In genomic region chr20:13784893-13785715, GRCh38 we compare ENCODE assay signal across 1 cellular context.
TF ChIP-seq lines count a peak whose summit lies in the region.

Gene ESF1, minus strand, starts transcription at chr20:13784919. Its CDS starts 1,779 bp downstream, at chr20:13783140.
Gene NDUFAF5, plus strand, starts transcription at chr20:13785028. Its CDS starts 41 bp downstream, at chr20:13785069.

TF ChIP-seq in HepG2, 621 proteins besides CTCF, POLR2A, EP300 and RAD21 (continued from another document and continues in another):
- TF ChIP-seq MLX (CRISPR knock-in tag; IDR thresholded peaks at IDR 0.05): peak; percentile 92
- no peak for TF ChIP-seq GRHL1 (CRISPR knock-in tag; conservative IDR thresholded peaks at IDR 0.05)
- peak; percentile 82; the same call in 1 of the 2 replicates for TF ChIP-seq HMG20B (CRISPR knock-in tag; conservative IDR thresholded peaks at IDR 0.05)
- peak; percentile 97 for TF ChIP-seq XRCC5 (optimal IDR thresholded peaks at IDR 0.05; ENCODE audit: low read length)
- TF ChIP-seq RBM22 (optimal IDR thresholded peaks at IDR 0.05; ENCODE audit: low read length): peak; percentile 28
- TF ChIP-seq ZNF280B (CRISPR knock-in tag; IDR thresholded peaks at IDR 0.05; ENCODE audit: borderline replicate concordance): peak; percentile 96
- TF ChIP-seq ZSCAN9 (CRISPR knock-in tag; IDR thresholded peaks at IDR 0.05; ENCODE audit: borderline replicate concordance): peak; percentile 91; the same call in 1 of the 2 replicates
- no peak for TF ChIP-seq GPBP1L1 (CRISPR knock-in tag; IDR thresholded peaks at IDR 0.05)
- peak; percentile 79; the same call in 1 of the 2 replicates for TF ChIP-seq ZNF557 (CRISPR knock-in tag; IDR thresholded peaks at IDR 0.05)
- TF ChIP-seq KAT7 (CRISPR knock-in tag; IDR thresholded peaks at IDR 0.05; ENCODE audit: borderline replicate concordance): peak; percentile 81
- TF ChIP-seq STAT5B (CRISPR knock-in tag; IDR thresholded peaks at IDR 0.05): peak; percentile 97
- no peak for TF ChIP-seq NFRKB (IDR thresholded peaks at IDR 0.05)
- peak; percentile 87; the same call in 1 of the 2 replicates for TF ChIP-seq ZNF773 (CRISPR knock-in tag; IDR thresholded peaks at IDR 0.05; ENCODE audit: borderline replicate concordance)
- peak; percentile 88; the same call in 1 of the 2 replicates for TF ChIP-seq ZNF746 (CRISPR knock-in tag; IDR thresholded peaks at IDR 0.05)
- peak; percentile 97 for TF ChIP-seq ZNF780A (CRISPR knock-in tag; IDR thresholded peaks at IDR 0.05)
- TF ChIP-seq ZBTB43 (CRISPR knock-in tag; conservative IDR thresholded peaks at IDR 0.05): peak; percentile 89; the same call in 1 of the 2 replicates
- peak; percentile 75; the same call in 1 of the 2 replicates for TF ChIP-seq NAIF1 (CRISPR knock-in tag; IDR thresholded peaks at IDR 0.05; ENCODE audit: borderline replicate concordance)
- TF ChIP-seq MED1 (CRISPR knock-in tag; IDR thresholded peaks at IDR 0.05): peak; percentile 84
- TF ChIP-seq TGIF2 (CRISPR knock-in tag; IDR thresholded peaks at IDR 0.05): peak; percentile 100
- TF ChIP-seq ZBTB10 (CRISPR knock-in tag; IDR thresholded peaks at IDR 0.05; ENCODE audit: borderline replicate concordance): peak; percentile 86
- peak; percentile 78 for TF ChIP-seq CEBPG (CRISPR knock-in tag; IDR thresholded peaks at IDR 0.05)
- peak; percentile 98 for TF ChIP-seq NFKBIZ (CRISPR knock-in tag; IDR thresholded peaks at IDR 0.05)
- 0 out of 2 replicates have a peak, but pooled peaks have one; percentile 48 for TF ChIP-seq SMAD9 (CRISPR knock-in tag; IDR thresholded peaks at IDR 0.05)
- peak; percentile 44; the same call in 1 of the 2 replicates for TF ChIP-seq TMF1 (CRISPR knock-in tag; IDR thresholded peaks at IDR 0.05; ENCODE audit: low read depth)
- no peak for TF ChIP-seq ZNF362 (CRISPR knock-in tag; IDR thresholded peaks at IDR 0.05; ENCODE audit: borderline replicate concordance)
- peak; percentile 70; the same call in 1 of the 2 replicates for TF ChIP-seq MEF2D (CRISPR knock-in tag; IDR thresholded peaks at IDR 0.05)
- peak; percentile 77 for TF ChIP-seq ELF1 (CRISPR knock-in tag; IDR thresholded peaks at IDR 0.05)
- no peak for TF ChIP-seq TRAFD1 (CRISPR knock-in tag; IDR thresholded peaks at IDR 0.05; ENCODE audit: borderline replicate concordance)
- peak; percentile 90 for TF ChIP-seq TOPORS (CRISPR knock-in tag; IDR thresholded peaks at IDR 0.05)
- TF ChIP-seq MYNN (CRISPR knock-in tag; IDR thresholded peaks at IDR 0.05; ENCODE audit: low read depth): peak; percentile 92; the same call in 1 of the 2 replicates
- peak; percentile 96; the same call in 1 of the 2 replicates for TF ChIP-seq SNAPC4 (CRISPR knock-in tag; IDR thresholded peaks at IDR 0.05)
- TF ChIP-seq SALL1 (CRISPR knock-in tag; IDR thresholded peaks at IDR 0.05): peak; percentile 92
- TF ChIP-seq CEBPB (IDR thresholded peaks at IDR 0.05; ENCODE audit: borderline replicate concordance, low read depth, low read length): peak; percentile 56; the same call in 1 of the 2 replicates
- peak; percentile 56; the same call in 1 of the 2 replicates for TF ChIP-seq RBAK (CRISPR knock-in tag; IDR thresholded peaks at IDR 0.05)
- TF ChIP-seq ZNF7 (CRISPR knock-in tag; IDR thresholded peaks at IDR 0.05): no peak
- TF ChIP-seq REPIN1 (CRISPR knock-in tag; IDR thresholded peaks at IDR 0.05; ENCODE audit: borderline replicate concordance, low read depth): peak; percentile 99
- no peak for TF ChIP-seq ZNF577 (CRISPR knock-in tag; IDR thresholded peaks at IDR 0.05; ENCODE audit: borderline replicate concordance, low read depth)
- no peak for TF ChIP-seq ZMAT5 (CRISPR knock-in tag; IDR thresholded peaks at IDR 0.05; ENCODE audit: borderline replicate concordance, low read depth)
- peak; percentile 76; the same call in 1 of the 2 replicates for TF ChIP-seq HHEX (CRISPR knock-in tag; IDR thresholded peaks at IDR 0.05)
- peak; percentile 48; the same call in 1 of the 2 replicates for TF ChIP-seq MTF2 (CRISPR knock-in tag; IDR thresholded peaks at IDR 0.05; ENCODE audit: borderline replicate concordance)
- no peak for TF ChIP-seq TCF7L2 (IDR thresholded peaks at IDR 0.05; ENCODE audit: low read depth, low read length)
- 0 out of 2 replicates have a peak, but pooled peaks have one; percentile 87 for TF ChIP-seq NFATC3 (CRISPR knock-in tag; IDR thresholded peaks at IDR 0.05)
